ENCODE assay signal across 1 cellular context in the genomic region with DNA sequence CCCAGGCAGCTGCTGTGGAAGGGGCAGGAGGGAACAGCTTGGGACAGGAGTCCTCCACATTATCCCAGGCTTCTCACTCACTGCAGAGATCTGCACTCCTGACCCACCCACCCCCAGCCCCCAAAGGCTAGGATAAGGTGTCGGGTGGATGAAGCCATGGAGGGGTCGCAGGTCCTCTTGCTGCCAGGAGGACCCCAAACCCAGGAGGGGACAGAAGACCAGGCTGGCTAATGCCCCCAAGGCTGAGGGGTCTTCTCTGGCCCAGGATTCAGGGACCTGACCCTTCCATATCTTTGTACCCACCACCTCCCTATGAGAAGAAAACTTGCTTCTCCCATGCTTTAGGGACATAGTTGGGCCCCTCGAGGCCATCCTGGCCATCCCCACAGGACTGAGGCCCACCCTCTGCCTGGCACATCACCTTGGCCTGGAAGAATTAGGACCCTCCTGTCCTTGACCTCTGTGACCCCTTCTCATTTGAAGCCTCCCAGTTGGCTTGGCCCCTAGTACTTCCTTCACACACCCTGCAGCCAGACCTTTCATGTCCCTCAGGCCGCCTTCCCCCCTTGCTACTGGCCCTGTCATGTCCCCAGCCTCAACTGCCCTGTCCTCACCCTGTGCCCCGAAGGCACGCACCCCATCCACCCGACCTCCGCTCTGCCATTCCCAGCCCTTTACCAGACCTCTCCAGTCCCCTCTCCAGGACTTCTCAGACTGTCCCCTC.
TF ChIP-seq lines count a peak whose summit lies in the region.

No MANE protein-coding gene starts in this region.

TF ChIP-seq in K562, 482 proteins besides CTCF, POLR2A, EP300 and RAD21:
- TF ChIP-seq ELF4 (CRISPR knock-in tag; IDR thresholded peaks at IDR 0.05) (peak; percentile 25; the same call in 1 of the 2 replicates), MIER1 (IDR thresholded peaks at IDR 0.05; ENCODE audit: low read depth) (0 out of 2 replicates have a peak, but pooled peaks have one; percentile 2), DPF2 (IDR thresholded peaks at IDR 0.05) (0 out of 2 replicates have a peak, but pooled peaks have one; percentile 19), NBN (IDR thresholded peaks at IDR 0.05; ENCODE audit: low read depth) (0 out of 2 replicates have a peak, but pooled peaks have one; percentile 31), HMG20B (CRISPR knock-in tag; IDR thresholded peaks at IDR 0.05) (no peak), MED1 (CRISPR knock-in tag; IDR thresholded peaks at IDR 0.05; ENCODE audit: borderline replicate concordance) (no peak), ZBTB7A (IDR thresholded peaks at IDR 0.05; ENCODE audit: borderline replicate concordance, control insufficient read depth, low read depth, low read length) (peak; percentile 48), RBM17 (IDR thresholded peaks at IDR 0.05; ENCODE audit: borderline replicate concordance, low read depth, low read length) (no peak), EWSR1 (IDR thresholded peaks at IDR 0.05; ENCODE audit: borderline replicate concordance, low read depth, partially characterized antibody) (no peak), RBM39 (optimal IDR thresholded peaks at IDR 0.05; ENCODE audit: low read depth, low read length) (peak; percentile 8), NR4A1 (CRISPR knock-in tag; IDR thresholded peaks at IDR 0.05) (no peak), NR4A1 (tag; IDR thresholded peaks at IDR 0.05) (peak; percentile 18; the same call in 1 of the 2 replicates), WHSC1 (IDR thresholded peaks at IDR 0.05; ENCODE audit: low read length) (peak; percentile 72), XRCC5 (IDR thresholded peaks at IDR 0.05; ENCODE audit: low read depth, low read length) (0 out of 2 replicates have a peak, but pooled peaks have one; percentile 24), ZNF41 (CRISPR knock-in tag; conservative IDR thresholded peaks at IDR 0.05) (no peak), ESRRA (IDR thresholded peaks at IDR 0.05; ENCODE audit: borderline replicate concordance, low read depth) (peak; percentile 77), SP1 (CRISPR knock-in tag; IDR thresholded peaks at IDR 0.05) (0 out of 2 replicates have a peak, but pooled peaks have one; percentile 5), CEBPB (tag; IDR thresholded peaks at IDR 0.05) (no peak), CHCHD3 (CRISPR knock-in tag; IDR thresholded peaks at IDR 0.05) (no peak), ARID1B (IDR thresholded peaks at IDR 0.05) (0 out of 2 replicates have a peak, but pooled peaks have one; percentile 17), THRAP3 (IDR thresholded peaks at IDR 0.05; ENCODE audit: borderline replicate concordance) (no peak), CHD4 (IDR thresholded peaks at IDR 0.05; ENCODE audit: insufficient read depth, insufficient replicate concordance, low read depth, low read length, poor library complexity, severe bottlenecking) (no peak), SIN3A (IDR thresholded peaks at IDR 0.05; ENCODE audit: borderline replicate concordance in 2 of 2, control insufficient read depth in 1 of 2, low read depth in 2 of 2, low read length in 2 of 2) (no peak; a peak in 1 of 4 replicates), HSF4 (CRISPR knock-in tag; IDR thresholded peaks at IDR 0.05; ENCODE audit: borderline replicate concordance) (no peak), HDAC1 (IDR thresholded peaks at IDR 0.05) (0 out of 4 replicates have a peak, but pooled peaks of 1 of the 2 experiments have one; percentile 5), LEF1 (IDR thresholded peaks at IDR 0.05) (no peak), ELF2 (CRISPR knock-in tag; IDR thresholded peaks at IDR 0.05) (no peak)
- TF ChIP-seq, protein P1, sequence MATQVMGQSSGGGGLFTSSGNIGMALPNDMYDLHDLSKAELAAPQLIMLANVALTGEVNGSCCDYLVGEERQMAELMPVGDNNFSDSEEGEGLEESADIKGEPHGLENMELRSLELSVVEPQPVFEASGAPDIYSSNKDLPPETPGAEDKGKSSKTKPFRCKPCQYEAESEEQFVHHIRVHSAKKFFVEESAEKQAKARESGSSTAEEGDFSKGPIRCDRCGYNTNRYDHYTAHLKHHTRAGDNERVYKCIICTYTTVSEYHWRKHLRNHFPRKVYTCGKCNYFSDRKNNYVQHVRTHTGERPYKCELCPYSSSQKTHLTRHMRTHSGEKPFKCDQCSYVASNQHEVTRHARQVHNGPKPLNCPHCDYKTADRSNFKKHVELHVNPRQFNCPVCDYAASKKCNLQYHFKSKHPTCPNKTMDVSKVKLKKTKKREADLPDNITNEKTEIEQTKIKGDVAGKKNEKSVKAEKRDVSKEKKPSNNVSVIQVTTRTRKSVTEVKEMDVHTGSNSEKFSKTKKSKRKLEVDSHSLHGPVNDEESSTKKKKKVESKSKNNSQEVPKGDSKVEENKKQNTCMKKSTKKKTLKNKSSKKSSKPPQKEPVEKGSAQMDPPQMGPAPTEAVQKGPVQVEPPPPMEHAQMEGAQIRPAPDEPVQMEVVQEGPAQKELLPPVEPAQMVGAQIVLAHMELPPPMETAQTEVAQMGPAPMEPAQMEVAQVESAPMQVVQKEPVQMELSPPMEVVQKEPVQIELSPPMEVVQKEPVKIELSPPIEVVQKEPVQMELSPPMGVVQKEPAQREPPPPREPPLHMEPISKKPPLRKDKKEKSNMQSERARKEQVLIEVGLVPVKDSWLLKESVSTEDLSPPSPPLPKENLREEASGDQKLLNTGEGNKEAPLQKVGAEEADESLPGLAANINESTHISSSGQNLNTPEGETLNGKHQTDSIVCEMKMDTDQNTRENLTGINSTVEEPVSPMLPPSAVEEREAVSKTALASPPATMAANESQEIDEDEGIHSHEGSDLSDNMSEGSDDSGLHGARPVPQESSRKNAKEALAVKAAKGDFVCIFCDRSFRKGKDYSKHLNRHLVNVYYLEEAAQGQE (CRISPR knock-in tag; IDR thresholded peaks at IDR 0.05; ENCODE audit: low read depth) = 0 out of 2 replicates have a peak, but pooled peaks have one; percentile 6
- TF ChIP-seq, protein P2, sequence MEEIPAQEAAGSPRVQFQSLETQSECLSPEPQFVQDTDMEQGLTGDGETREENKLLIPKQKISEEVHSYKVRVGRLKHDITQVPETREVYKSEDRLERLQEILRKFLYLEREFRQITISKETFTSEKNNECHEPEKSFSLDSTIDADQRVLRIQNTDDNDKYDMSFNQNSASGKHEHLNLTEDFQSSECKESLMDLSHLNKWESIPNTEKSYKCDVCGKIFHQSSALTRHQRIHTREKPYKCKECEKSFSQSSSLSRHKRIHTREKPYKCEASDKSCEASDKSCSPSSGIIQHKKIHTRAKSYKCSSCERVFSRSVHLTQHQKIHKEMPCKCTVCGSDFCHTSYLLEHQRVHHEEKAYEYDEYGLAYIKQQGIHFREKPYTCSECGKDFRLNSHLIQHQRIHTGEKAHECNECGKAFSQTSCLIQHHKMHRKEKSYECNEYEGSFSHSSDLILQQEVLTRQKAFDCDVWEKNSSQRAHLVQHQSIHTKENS (CRISPR knock-in tag; IDR thresholded peaks at IDR 0.05) = no peak
- TF ChIP-seq, protein P3, sequence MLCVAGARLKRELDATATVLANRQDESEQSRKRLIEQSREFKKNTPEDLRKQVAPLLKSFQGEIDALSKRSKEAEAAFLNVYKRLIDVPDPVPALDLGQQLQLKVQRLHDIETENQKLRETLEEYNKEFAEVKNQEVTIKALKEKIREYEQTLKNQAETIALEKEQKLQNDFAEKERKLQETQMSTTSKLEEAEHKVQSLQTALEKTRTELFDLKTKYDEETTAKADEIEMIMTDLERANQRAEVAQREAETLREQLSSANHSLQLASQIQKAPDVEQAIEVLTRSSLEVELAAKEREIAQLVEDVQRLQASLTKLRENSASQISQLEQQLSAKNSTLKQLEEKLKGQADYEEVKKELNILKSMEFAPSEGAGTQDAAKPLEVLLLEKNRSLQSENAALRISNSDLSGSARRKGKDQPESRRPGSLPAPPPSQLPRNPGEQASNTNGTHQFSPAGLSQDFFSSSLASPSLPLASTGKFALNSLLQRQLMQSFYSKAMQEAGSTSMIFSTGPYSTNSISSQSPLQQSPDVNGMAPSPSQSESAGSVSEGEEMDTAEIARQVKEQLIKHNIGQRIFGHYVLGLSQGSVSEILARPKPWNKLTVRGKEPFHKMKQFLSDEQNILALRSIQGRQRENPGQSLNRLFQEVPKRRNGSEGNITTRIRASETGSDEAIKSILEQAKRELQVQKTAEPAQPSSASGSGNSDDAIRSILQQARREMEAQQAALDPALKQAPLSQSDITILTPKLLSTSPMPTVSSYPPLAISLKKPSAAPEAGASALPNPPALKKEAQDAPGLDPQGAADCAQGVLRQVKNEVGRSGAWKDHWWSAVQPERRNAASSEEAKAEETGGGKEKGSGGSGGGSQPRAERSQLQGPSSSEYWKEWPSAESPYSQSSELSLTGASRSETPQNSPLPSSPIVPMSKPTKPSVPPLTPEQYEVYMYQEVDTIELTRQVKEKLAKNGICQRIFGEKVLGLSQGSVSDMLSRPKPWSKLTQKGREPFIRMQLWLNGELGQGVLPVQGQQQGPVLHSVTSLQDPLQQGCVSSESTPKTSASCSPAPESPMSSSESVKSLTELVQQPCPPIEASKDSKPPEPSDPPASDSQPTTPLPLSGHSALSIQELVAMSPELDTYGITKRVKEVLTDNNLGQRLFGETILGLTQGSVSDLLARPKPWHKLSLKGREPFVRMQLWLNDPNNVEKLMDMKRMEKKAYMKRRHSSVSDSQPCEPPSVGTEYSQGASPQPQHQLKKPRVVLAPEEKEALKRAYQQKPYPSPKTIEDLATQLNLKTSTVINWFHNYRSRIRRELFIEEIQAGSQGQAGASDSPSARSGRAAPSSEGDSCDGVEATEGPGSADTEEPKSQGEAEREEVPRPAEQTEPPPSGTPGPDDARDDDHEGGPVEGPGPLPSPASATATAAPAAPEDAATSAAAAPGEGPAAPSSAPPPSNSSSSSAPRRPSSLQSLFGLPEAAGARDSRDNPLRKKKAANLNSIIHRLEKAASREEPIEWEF (CRISPR knock-in tag; IDR thresholded peaks at IDR 0.05) = no peak
- TF ChIP-seq, protein P4, sequence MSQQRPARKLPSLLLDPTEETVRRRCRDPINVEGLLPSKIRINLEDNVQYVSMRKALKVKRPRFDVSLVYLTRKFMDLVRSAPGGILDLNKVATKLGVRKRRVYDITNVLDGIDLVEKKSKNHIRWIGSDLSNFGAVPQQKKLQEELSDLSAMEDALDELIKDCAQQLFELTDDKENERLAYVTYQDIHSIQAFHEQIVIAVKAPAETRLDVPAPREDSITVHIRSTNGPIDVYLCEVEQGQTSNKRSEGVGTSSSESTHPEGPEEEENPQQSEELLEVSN (IDR thresholded peaks at IDR 0.05; ENCODE audit: borderline replicate concordance in 1 of 2, extremely low read depth in 1 of 2, insufficient read depth in 1 of 2, insufficient read length in 1 of 2, low read depth in 1 of 2, low read length in 1 of 2, poor library complexity in 1 of 2, severe bottlenecking in 1 of 2) = peak in 1 of 2 experiments; percentile 16
- TF ChIP-seq, protein P5, sequence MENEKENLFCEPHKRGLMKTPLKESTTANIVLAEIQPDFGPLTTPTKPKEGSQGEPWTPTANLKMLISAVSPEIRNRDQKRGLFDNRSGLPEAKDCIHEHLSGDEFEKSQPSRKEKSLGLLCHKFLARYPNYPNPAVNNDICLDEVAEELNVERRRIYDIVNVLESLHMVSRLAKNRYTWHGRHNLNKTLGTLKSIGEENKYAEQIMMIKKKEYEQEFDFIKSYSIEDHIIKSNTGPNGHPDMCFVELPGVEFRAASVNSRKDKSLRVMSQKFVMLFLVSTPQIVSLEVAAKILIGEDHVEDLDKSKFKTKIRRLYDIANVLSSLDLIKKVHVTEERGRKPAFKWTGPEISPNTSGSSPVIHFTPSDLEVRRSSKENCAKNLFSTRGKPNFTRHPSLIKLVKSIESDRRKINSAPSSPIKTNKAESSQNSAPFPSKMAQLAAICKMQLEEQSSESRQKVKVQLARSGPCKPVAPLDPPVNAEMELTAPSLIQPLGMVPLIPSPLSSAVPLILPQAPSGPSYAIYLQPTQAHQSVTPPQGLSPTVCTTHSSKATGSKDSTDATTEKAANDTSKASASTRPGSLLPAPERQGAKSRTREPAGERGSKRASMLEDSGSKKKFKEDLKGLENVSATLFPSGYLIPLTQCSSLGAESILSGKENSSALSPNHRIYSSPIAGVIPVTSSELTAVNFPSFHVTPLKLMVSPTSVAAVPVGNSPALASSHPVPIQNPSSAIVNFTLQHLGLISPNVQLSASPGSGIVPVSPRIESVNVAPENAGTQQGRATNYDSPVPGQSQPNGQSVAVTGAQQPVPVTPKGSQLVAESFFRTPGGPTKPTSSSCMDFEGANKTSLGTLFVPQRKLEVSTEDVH (IDR thresholded peaks at IDR 0.05; ENCODE audit: low read depth, partially characterized antibody) = no peak
- TF ChIP-seq, protein P6, sequence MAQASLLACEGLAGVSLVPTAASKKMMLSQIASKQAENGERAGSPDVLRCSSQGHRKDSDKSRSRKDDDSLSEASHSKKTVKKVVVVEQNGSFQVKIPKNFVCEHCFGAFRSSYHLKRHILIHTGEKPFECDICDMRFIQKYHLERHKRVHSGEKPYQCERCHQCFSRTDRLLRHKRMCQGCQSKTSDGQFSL (CRISPR knock-in tag; IDR thresholded peaks at IDR 0.05) = no peak
- TF ChIP-seq, protein P6 (tag; IDR thresholded peaks at IDR 0.05) = 0 out of 4 replicates have a peak, but pooled peaks of 1 of the 2 experiments have one; percentile 59
- TF ChIP-seq, protein P7, sequence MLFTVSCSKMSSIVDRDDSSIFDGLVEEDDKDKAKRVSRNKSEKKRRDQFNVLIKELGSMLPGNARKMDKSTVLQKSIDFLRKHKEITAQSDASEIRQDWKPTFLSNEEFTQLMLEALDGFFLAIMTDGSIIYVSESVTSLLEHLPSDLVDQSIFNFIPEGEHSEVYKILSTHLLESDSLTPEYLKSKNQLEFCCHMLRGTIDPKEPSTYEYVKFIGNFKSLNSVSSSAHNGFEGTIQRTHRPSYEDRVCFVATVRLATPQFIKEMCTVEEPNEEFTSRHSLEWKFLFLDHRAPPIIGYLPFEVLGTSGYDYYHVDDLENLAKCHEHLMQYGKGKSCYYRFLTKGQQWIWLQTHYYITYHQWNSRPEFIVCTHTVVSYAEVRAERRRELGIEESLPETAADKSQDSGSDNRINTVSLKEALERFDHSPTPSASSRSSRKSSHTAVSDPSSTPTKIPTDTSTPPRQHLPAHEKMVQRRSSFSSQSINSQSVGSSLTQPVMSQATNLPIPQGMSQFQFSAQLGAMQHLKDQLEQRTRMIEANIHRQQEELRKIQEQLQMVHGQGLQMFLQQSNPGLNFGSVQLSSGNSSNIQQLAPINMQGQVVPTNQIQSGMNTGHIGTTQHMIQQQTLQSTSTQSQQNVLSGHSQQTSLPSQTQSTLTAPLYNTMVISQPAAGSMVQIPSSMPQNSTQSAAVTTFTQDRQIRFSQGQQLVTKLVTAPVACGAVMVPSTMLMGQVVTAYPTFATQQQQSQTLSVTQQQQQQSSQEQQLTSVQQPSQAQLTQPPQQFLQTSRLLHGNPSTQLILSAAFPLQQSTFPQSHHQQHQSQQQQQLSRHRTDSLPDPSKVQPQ (CRISPR knock-in tag; IDR thresholded peaks at IDR 0.05; ENCODE audit: borderline replicate concordance) = no peak
